17 cellular contexts compared by ENCODE assay signal in the genomic region with DNA sequence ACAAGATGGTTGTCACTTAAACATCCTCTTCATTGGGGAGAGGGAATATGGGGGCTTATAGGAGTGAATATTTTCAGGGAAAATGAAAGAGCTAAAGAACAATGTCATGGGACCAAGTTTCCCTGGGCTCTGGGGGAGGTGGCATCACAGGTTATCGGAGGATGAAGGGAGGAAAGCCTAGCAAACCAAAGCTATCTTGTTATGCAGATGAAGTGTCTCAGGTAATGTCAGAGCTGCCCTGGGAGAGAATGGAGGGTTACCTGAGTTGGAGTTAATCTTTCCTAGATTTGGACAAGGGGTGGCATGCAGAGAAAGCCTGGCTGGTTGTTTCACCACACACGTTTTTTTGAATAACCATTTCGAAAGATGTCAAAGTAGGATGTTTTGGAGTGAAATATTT.
"Had no signal": no experiment of that assay in that cellular context is flagged by ENCODE, and none has a peak within 500 bp of the region (broad histone marks: within the 10 kb centered on the region; RNA-seq: fewer than 3 reads in every experiment).

No MANE protein-coding gene starts in this region.

- H3K4me3 ChIP-seq: coronary artery, dorsolateral prefrontal cortex, esophagus muscularis mucosa, gastroesophageal sphincter, heart left ventricle, left lung, lower lobe of right lung, mucosa of descending colon had no signal

- H3K27ac ChIP-seq: coronary artery, dorsolateral prefrontal cortex, esophagus muscularis mucosa, foreskin keratinocyte, gastroesophageal sphincter, heart left ventricle, left lung, lower lobe of right lung had no signal

- DNase-seq: dermis blood vessel endothelial cell; dorsolateral prefrontal cortex; effector CD4-positive, alpha-beta T cell; effector memory CD4-positive, alpha-beta T cell; foreskin keratinocyte; heart left ventricle; hippocampal formation; left cardiac atrium; left lung; left ventricle myocardium superior; lower lobe of right lung; mesenchymal stem cell; mucosa of descending colon; naive B cell had no signal

- ATAC-seq: foreskin keratinocyte, gastroesophageal sphincter, heart left ventricle, left cardiac atrium, left lung, left ventricle myocardium superior, lower lobe of right lung, mucosa of descending colon had no signal

- H3K36me3 ChIP-seq: esophagus muscularis mucosa, gastroesophageal sphincter, heart left ventricle, left lung, lower lobe of right lung had no signal

- H3K9me3 ChIP-seq: esophagus muscularis mucosa, gastroesophageal sphincter, heart left ventricle, lower lobe of right lung had no signal

- H3K4me1 ChIP-seq: esophagus muscularis mucosa, foreskin keratinocyte, gastroesophageal sphincter, heart left ventricle, left lung, lower lobe of right lung had no signal

- H3K27me3 ChIP-seq: dorsolateral prefrontal cortex, esophagus muscularis mucosa, foreskin keratinocyte, gastroesophageal sphincter, heart left ventricle, left lung had no signal
